ENCODE assay signal across 16 cellular contexts in the genomic region with DNA sequence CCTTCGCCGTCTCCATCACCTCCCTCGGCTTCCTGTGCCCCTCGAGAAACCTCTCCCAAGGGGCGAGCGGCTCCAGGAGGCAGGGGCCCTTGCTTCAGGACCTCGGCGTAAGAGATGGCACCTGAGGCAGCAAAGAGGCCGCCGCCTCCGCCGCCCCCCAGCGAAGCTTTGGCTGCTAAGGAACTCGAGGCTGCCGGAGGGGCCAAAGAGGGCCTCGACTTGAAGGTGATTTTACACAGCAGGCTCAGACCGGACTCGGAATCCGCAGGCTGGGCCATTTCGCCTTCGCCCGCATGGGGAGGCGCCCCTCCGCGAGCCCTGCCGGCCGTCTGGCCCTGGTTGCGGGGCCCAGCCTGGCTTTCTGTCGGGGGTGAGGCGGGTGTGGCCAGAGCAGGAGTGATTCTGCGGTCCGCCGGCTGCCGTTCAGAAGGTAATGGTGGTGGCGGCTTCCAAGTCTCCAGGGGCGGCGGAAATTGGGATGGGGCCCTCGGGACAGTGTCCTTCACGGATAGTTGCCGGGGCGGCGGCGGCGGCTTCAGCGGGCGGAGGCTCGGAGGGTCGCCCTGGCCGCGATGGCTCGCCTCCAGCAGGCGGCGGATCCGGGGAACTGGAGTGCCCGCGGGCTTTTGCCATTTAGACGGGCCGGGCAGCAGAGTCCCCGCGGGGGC. TPM values are rescaled to one million over a fixed set of nuclear protein-coding genes. Genes with fewer than 3 reads are reported as not detected.
DNase-seq lines count a peak whose midpoint lies in the region; ATAC-seq and TF ChIP-seq lines count a peak whose summit lies in the region.
"Had no signal": no experiment of that assay in that cellular context is flagged by ENCODE, and none has a peak within 500 bp of the region (broad histone marks: within the 10 kb centered on the region; RNA-seq: fewer than 3 reads in every experiment).

No MANE protein-coding gene starts in this region.

- H3K4me1 Mint-ChIP-seq in endodermal cell = peaks cover 8% of the 10 kb centered on the region

- H3K9ac ChIP-seq in DND-41 (ENCODE audit: low read depth, low read length) (peak overlapping the region; percentile 58; the same call in 1 of the 2 replicates), HUES48 (ENCODE audit: low read depth, low read length) (no peak overlapping the region), endodermal cell (ENCODE audit: extremely low read depth, low read length, poor library complexity, severe bottlenecking) (no peak overlapping the region)

- WGBS in endodermal cell (ENCODE audit: insufficient coverage in 1 of 2, insufficient read length in 1 of 2), 2 experiments = 78 to 84% methylated on average over 35 to 60 of the region's 60 CpGs

- no peak for ATAC-seq in DND-41 (ENCODE audit: insufficient read depth, low read depth)

- no peaks in the 10 kb centered on the region for H3K9me3 Mint-ChIP-seq in endodermal cell

- H2AFZ ChIP-seq in DND-41 (ENCODE audit: low read depth, low read length) = no peak overlapping the region

- DNase-seq in DND-41 = no peak
- DNase-seq in endodermal cell = peak; percentile 74
- DNase-seq in pons (ENCODE audit: low spot score) = no peak
- DNase-seq in stimulated activated CD4-positive, alpha-beta T cell treated with anti-CD3 and anti-CD28 coated beads, Interleukin-1b, Interleukin-23, amount 100 ng/mL, for 48 hours = no peak
- DNase-seq in iPS-NIHi7 (ENCODE audit: extremely low spot score) = no peak
- no peak for DNase-seq in dermis blood vessel endothelial cell
- DNase-seq: activated naive CD4-positive, alpha-beta T cell treated with Interleukin-2 at 50 U/mL for 16 hours; NCI-H2081; NK-92 treated with Interleukin-12 subunit alpha and Interleukin-12 subunit beta, amount 100 ng/mL, for 24 hours; SIG-M5; trophoblast cell had no signal

- H3K9me3 ChIP-seq in DND-41 (ENCODE audit: insufficient read depth, low read length, severe bottlenecking) (no peaks in the 10 kb centered on the region), HUES48 (ENCODE audit: control insufficient read depth, insufficient read depth, low read length) (no peaks in the 10 kb centered on the region), endodermal cell (ENCODE audit: control insufficient read depth, low read length) (no peaks in the 10 kb centered on the region), neutrophil (no peaks in the 10 kb centered on the region)

- peaks cover 32% of the 10 kb centered on the region for H3K36me3 Mint-ChIP-seq in endodermal cell (ENCODE audit: low read depth)

- H3K4me1 ChIP-seq in DND-41 (ENCODE audit: insufficient read depth, low read length) (peaks cover 57% of the 10 kb centered on the region), HUES48 (ENCODE audit: control insufficient read depth, insufficient read depth, low read length) (peaks cover 11% of the 10 kb centered on the region), endodermal cell (ENCODE audit: control insufficient read depth, insufficient read depth, low read length) (peaks cover 2% of the 10 kb centered on the region), neutrophil (ENCODE audit: control insufficient read depth in 1 of 2, insufficient read depth in 1 of 2, low read depth in 1 of 2, low read length in 1 of 2) (peaks cover 24 to 26% of the 10 kb centered on the region in 2 experiments)

- H3K27me3 ChIP-seq in DND-41 (ENCODE audit: insufficient read depth, low read length, poor library complexity) (no peaks in the 10 kb centered on the region), HUES48 (ENCODE audit: control insufficient read depth, insufficient read depth, low read length) (peaks cover 7% of the 10 kb centered on the region), endodermal cell (ENCODE audit: control insufficient read depth, insufficient read depth, low read length, poor library complexity, severe bottlenecking) (no peaks in the 10 kb centered on the region), neutrophil (peaks cover 68% of the 10 kb centered on the region)

- no peak overlapping the region for H3K27ac ChIP-seq in DND-41 (ENCODE audit: low read length)
- H3K27ac ChIP-seq in HUES48 (ENCODE audit: low read depth, low read length) = no peak overlapping the region
- H3K27ac ChIP-seq in endodermal cell (ENCODE audit: low read depth, low read length) = no peak overlapping the region
- H3K27ac ChIP-seq in neutrophil = no peak overlapping the region
- H3K27ac ChIP-seq: C4-2B had no signal

- no peak for TF ChIP-seq CTCF in DND-41 (IDR thresholded peaks at IDR 0.05; ENCODE audit: borderline replicate concordance, extremely low read depth, low read length, poor library complexity, severe bottlenecking)
- peak; percentile 30 for TF ChIP-seq CTCF in endodermal cell (conservative IDR thresholded peaks at IDR 0.05)
- TF ChIP-seq CTCF in neutrophil (IDR thresholded peaks at IDR 0.05) = no peak

- H3K4me3 Mint-ChIP-seq in endodermal cell = no peak overlapping the region

- H3K4me3 ChIP-seq in DND-41 (ENCODE audit: low read depth in 1 of 2, low read length in 2 of 2) (peak overlapping the region in 1 of 2 experiments; percentile 88; a peak in 2 of 4 replicates), HUES48 (ENCODE audit: low read depth, low read length) (peak overlapping the region; percentile 93; the same call in 1 of the 2 replicates), endodermal cell (ENCODE audit: low read length) (no peak overlapping the region), neutrophil (ENCODE audit: low read depth in 1 of 2, low read length in 1 of 2) (peak overlapping the region; percentile 52 to 66)

- peaks cover 35% of the 10 kb centered on the region for H3K27me3 Mint-ChIP-seq in endodermal cell (ENCODE audit: insufficient read depth)

- no peak overlapping the region for H3K27ac Mint-ChIP-seq in endodermal cell

- no peaks in the 10 kb centered on the region; the same call in 1 of the 2 replicates for H3K79me2 ChIP-seq in DND-41 (ENCODE audit: insufficient read depth, low read length)

- peak overlapping the region; percentile 100 for H3K4me2 ChIP-seq in DND-41 (ENCODE audit: insufficient read depth, low read length)

- H3K36me3 ChIP-seq in DND-41 (ENCODE audit: insufficient read depth, low read length) (peaks cover 37% of the 10 kb centered on the region), HUES48 (ENCODE audit: control insufficient read depth, insufficient read depth, low read length) (peaks cover 25% of the 10 kb centered on the region), endodermal cell (ENCODE audit: control insufficient read depth, insufficient read depth, low read length) (peaks cover 24% of the 10 kb centered on the region), neutrophil (peaks cover 41% of the 10 kb centered on the region)

- peaks cover 35% of the 10 kb centered on the region for H4K20me1 ChIP-seq in DND-41 (ENCODE audit: insufficient read depth, low read length)

RNA-seq across cellular contexts. Expression of a gene that starts 1.4 kb away (rescaled TPM):
- total RNA-seq in endodermal cell (1 to 10 TPM in 1 of 2 donors, under 1 TPM in 1; 0.99 to 2.1 TPM), dermis blood vessel endothelial cell (0.23 and 0.34 TPM in 2 replicates)
- polyA plus RNA-seq in endodermal cell (2013, experiment 1 of 2) = 1.8 TPM
- 3.0 TPM for polyA plus RNA-seq in endodermal cell (2013, experiment 2 of 2)

RNA-seq across cellular contexts. Expression of a gene that starts 2.1 kb away (rescaled TPM):
- total RNA-seq in endodermal cell = 1 to 10 TPM; 5.3 to 10.0 TPM
- 8.8 TPM for polyA plus RNA-seq in endodermal cell (2013, experiment 1 of 2)
- polyA plus RNA-seq in endodermal cell (2013, experiment 2 of 2) = 9.4 TPM
- total RNA-seq in dermis blood vessel endothelial cell = 0.51 and 1.0 TPM in 2 replicates

RNA-seq across cellular contexts. Expression of a gene that starts 12.1 kb away (rescaled TPM):
- total RNA-seq in endodermal cell (100 to 1,000 TPM; 168 to 178 TPM), dermis blood vessel endothelial cell (251 and 344 TPM in 2 replicates)
- 222 TPM for polyA plus RNA-seq in endodermal cell (2013, experiment 1 of 2)
- 223 TPM for polyA plus RNA-seq in endodermal cell (2013, experiment 2 of 2)

RNA-seq across cellular contexts. Expression of a gene that starts 16.5 kb away (rescaled TPM):
- total RNA-seq in endodermal cell = 10 to 100 TPM in 1 of 2 donors, 1 to 10 TPM in 1; 8.6 to 13.7 TPM
- 9.9 TPM for polyA plus RNA-seq in endodermal cell (2013, experiment 1 of 2)
- polyA plus RNA-seq in endodermal cell (2013, experiment 2 of 2) = 8.9 TPM
- total RNA-seq in dermis blood vessel endothelial cell = 7.3 and 12.3 TPM in 2 replicates

RNA-seq across cellular contexts. Expression of a gene that starts 39.6 kb away (rescaled TPM):
- total RNA-seq in endodermal cell = under 1 TPM in 1 of 2 donors, not detected in 1; 0.09 TPM
- 0.68 TPM for polyA plus RNA-seq in endodermal cell (2013, experiment 1 of 2)
- 0.46 TPM for polyA plus RNA-seq in endodermal cell (2013, experiment 2 of 2)
- not detected in 2 replicates for total RNA-seq in dermis blood vessel endothelial cell
- total RNA-seq: fibroblast of villous mesenchyme, pulmonary artery endothelial cell had no signal
